In the genomic region with DNA sequence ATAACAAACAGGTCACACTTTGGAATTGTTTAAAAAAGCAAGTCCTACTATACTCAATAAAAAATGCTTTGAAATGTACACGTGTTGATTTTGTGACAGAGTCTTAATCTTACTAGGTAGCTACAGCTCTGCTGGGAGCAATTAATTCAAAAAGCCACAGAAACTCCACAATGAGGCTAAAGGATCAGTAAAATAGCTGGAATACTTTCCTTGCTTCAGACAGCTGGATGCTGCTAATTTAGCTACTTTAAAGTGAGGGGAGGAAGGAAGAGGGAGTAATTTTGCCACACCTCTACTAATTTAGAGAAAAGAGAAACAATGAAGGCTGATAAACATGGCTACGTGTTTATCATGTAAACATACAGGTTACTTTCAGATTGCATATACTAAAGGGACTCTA, we compare ENCODE assay signal across 24 cellular contexts.
"Had no signal": no experiment of that assay in that cellular context is flagged by ENCODE, and none has a peak within 500 bp of the region (broad histone marks: within the 10 kb centered on the region; RNA-seq: fewer than 3 reads in every experiment).

No MANE protein-coding gene starts in this region.

- H3K9me3 Mint-ChIP-seq: effector memory CD8-positive, alpha-beta T cell; memory B cell; stimulated activated memory B cell treated with anti-CD40 and anti-IgM and Interleukin-4, amounts not matched to agents 10 μg/mL and 1 μg/mL and 100 μg/mL, for 72 hours; type B pancreatic cell had no signal

- H3K4me2 ChIP-seq: hepatocyte had no signal

- H3K4me1 Mint-ChIP-seq: memory B cell; naive thymus-derived CD8-positive, alpha-beta T cell; stimulated activated memory B cell treated with anti-CD40 and anti-IgM and Interleukin-4, amounts not matched to agents 10 μg/mL and 1 μg/mL and 100 μg/mL, for 72 hours had no signal

- H3K4me1 ChIP-seq: psoas muscle, sigmoid colon, spleen, testis had no signal

- H3K9me3 ChIP-seq: ovary, psoas muscle, sigmoid colon, spleen, testis, tibial artery had no signal

- H3K27ac Mint-ChIP-seq: memory B cell; naive thymus-derived CD8-positive, alpha-beta T cell; stimulated activated memory B cell treated with anti-CD40 and anti-IgM and Interleukin-4, amounts not matched to agents 10 μg/mL and 1 μg/mL and 100 μg/mL, for 72 hours; type B pancreatic cell had no signal

- DNase-seq: effector memory CD8-positive, alpha-beta T cell; head of caudate nucleus; kidney; naive thymus-derived CD8-positive, alpha-beta T cell; occipital lobe; ovary; posterior cingulate gyrus; psoas muscle; right cardiac atrium; sigmoid colon; spleen; stimulated activated CD4-positive, alpha-beta T cell treated with anti-CD3 and anti-CD28 coated beads, Interleukin-4, amount 100 ng/mL, for 4 hours; stimulated activated naive CD8-positive, alpha-beta T cell treated with anti-CD3 and anti-CD28 coated beads, Interleukin-15, Interleukin-2, amounts not matched to agents 100 U/mL and 50 U/mL, for 24 hours; substantia nigra; testis; tibial artery had no signal

- H3K27ac ChIP-seq: coronary artery, hepatocyte, ovary, psoas muscle, sigmoid colon, skin epidermis, spleen, testis, tibial artery had no signal

- H3K36me3 Mint-ChIP-seq: memory B cell; naive thymus-derived CD8-positive, alpha-beta T cell; stimulated activated memory B cell treated with anti-CD40 and anti-IgM and Interleukin-4, amounts not matched to agents 10 μg/mL and 1 μg/mL and 100 μg/mL, for 72 hours had no signal

- H3K27me3 ChIP-seq: hepatocyte, ovary, sigmoid colon, spleen, testis, tibial artery had no signal

- H3K79me2 ChIP-seq: hepatocyte had no signal

- H3K27me3 Mint-ChIP-seq: effector memory CD8-positive, alpha-beta T cell; memory B cell; stimulated activated memory B cell treated with anti-CD40 and anti-IgM and Interleukin-4, amounts not matched to agents 10 μg/mL and 1 μg/mL and 100 μg/mL, for 72 hours; type B pancreatic cell had no signal

- ATAC-seq: effector memory CD8-positive, alpha-beta T cell; left lobe of liver; naive thymus-derived CD8-positive, alpha-beta T cell; psoas muscle; right cardiac atrium; stimulated activated memory B cell treated with anti-CD40 and anti-IgM and Interleukin-4, amounts not matched to agents 10 μg/mL and 1 μg/mL and 100 μg/mL, for 72 hours; stimulated activated naive CD8-positive, alpha-beta T cell treated with anti-CD3 and anti-CD28 coated beads, Interleukin-15, Interleukin-2, amounts not matched to agents 100 U/mL and 50 U/mL, for 24 hours had no signal

- H2AFZ ChIP-seq: hepatocyte had no signal

- H3K4me3 Mint-ChIP-seq: effector memory CD8-positive, alpha-beta T cell; memory B cell; stimulated activated memory B cell treated with anti-CD40 and anti-IgM and Interleukin-4, amounts not matched to agents 10 μg/mL and 1 μg/mL and 100 μg/mL, for 72 hours; type B pancreatic cell had no signal

- H3K36me3 ChIP-seq: ovary, sigmoid colon, spleen, tibial artery had no signal

- H3K4me3 ChIP-seq: coronary artery, hepatocyte, lung, ovary, psoas muscle, sigmoid colon, skin epidermis, spleen, testis, tibial artery had no signal
